Comparison of ENCODE assay signal across 10 cellular contexts in the genomic region with DNA sequence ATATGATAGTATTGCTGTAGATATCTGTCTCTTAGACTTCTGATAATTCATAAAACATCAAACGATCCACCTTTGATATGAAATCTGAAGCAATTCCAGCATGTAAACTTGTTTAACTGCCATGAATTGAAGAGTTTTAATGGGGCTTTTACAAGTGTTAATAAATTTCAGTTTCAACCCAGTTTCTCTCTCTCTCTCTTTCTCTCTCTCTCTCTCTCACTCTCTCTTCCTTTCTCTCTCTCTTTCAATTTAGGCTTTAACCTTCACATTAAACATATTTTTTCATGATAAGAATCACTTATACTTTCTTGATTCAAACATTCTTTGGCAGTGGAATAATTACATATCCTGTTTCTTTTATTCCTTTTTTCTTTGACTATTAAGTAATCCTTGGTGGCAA.
"Had no signal": no experiment of that assay in that cellular context is flagged by ENCODE, and none has a peak within 500 bp of the region (broad histone marks: within the 10 kb centered on the region; RNA-seq: fewer than 3 reads in every experiment).

No MANE protein-coding gene starts in this region.

- FAIRE-seq: H1, H54 had no signal

- H3K36me3 ChIP-seq: HAP-1 had no signal

- H3K27ac ChIP-seq: GM23248 had no signal

- H3K9me3 Mint-ChIP-seq: GM23338, H9, HFFc6 had no signal

- DNase-seq: GM23248, GOT3, H7, H9, HFFc6 had no signal

- H3K4me3 ChIP-seq: GM23248, GM23338, HAP-1 had no signal

- H3K4me1 ChIP-seq: HAP-1 had no signal

- H3K9me3 ChIP-seq: HAP-1 had no signal

- ATAC-seq: GM23338, HCT116 had no signal

- H2AFZ ChIP-seq: GM23248, GM23338 had no signal

- H3K4me3 Mint-ChIP-seq: GM23338, H9, HFFc6 had no signal

- H3K9ac ChIP-seq: GM23248 had no signal

- H3K27ac Mint-ChIP-seq: GM23338, H9, HFFc6 had no signal

- H3K4me2 ChIP-seq: GM23338 had no signal
